ENCODE assay signal across 19 cellular contexts in genomic region chr12:47557401-47557800, GRCh38.
"Had no signal": no experiment of that assay in that cellular context is flagged by ENCODE, and none has a peak within 500 bp of the region (broad histone marks: within the 10 kb centered on the region; RNA-seq: fewer than 3 reads in every experiment).

No MANE protein-coding gene starts in this region.

- DNase-seq: activated CD4-positive, alpha-beta T cell treated with anti-CD3 and anti-CD28 coated beads for 48 hours; activated CD4-positive, CD25-positive, alpha-beta regulatory T cell; activated CD8-positive, alpha-beta T cell treated with anti-CD3 and anti-CD28 coated beads for 36 hours; activated naive CD4-positive, alpha-beta T cell treated with Interleukin-2 at 50 U/mL for 16 hours; activated naive CD8-positive, alpha-beta T cell treated with anti-CD3 and anti-CD28 coated beads, Interleukin-2, amount 10 ng/mL, durations not matched to agents 7 days and 5 days; activated T-cell treated with anti-CD3 and anti-CD28 coated beads, Interleukin-2, amount 50 U/mL, for 1 hour; effector CD8-positive, alpha-beta T cell; gastrocnemius medialis; heart left ventricle; kidney glomerular epithelial cell; pancreas; stimulated activated naive CD4-positive, alpha-beta T cell; T-helper 1 cell; T-helper 9 cell; tibial artery had no signal

- ATAC-seq: activated CD8-positive, alpha-beta T cell treated with anti-CD3 and anti-CD28 coated beads for 36 hours; gastrocnemius medialis; heart left ventricle; natural killer cell treated with Interleukin-12 subunit alpha and Interleukin-12 subunit beta and Interleukin-15 and Interleukin-18, amount 100 ng/mL, for 72 hours; pancreas; SK-N-SH treated with all-trans-retinoic acid at 6 μM for 48 hours had no signal

- H3K27ac Mint-ChIP-seq: activated CD8-positive, alpha-beta T cell treated with anti-CD3 and anti-CD28 coated beads for 36 hours; activated naive CD8-positive, alpha-beta T cell treated with anti-CD3 and anti-CD28 coated beads, Interleukin-2, amount 10 ng/mL, durations not matched to agents 7 days and 5 days; activated T-helper 17 cell treated with anti-CD3 and anti-CD28 coated beads, Interleukin-2, amount 50 U/mL, for 72 hours; natural killer cell treated with Interleukin-12 subunit alpha and Interleukin-12 subunit beta and Interleukin-15 and Interleukin-18, amount 100 ng/mL, for 72 hours had no signal

- H3K4me3 ChIP-seq: gastrocnemius medialis, heart left ventricle, pancreas, tibial artery had no signal

- H3K27ac ChIP-seq: gastrocnemius medialis, neutrophil, pancreas, tibial artery had no signal

- H3K36me3 ChIP-seq: gastrocnemius medialis, heart left ventricle, neutrophil, pancreas, tibial artery had no signal

- H3K9me3 ChIP-seq: gastrocnemius medialis, neutrophil, pancreas had no signal

- H3K4me1 ChIP-seq: gastrocnemius medialis, heart left ventricle, pancreas, tibial artery had no signal

- H3K27me3 ChIP-seq: gastrocnemius medialis, heart left ventricle, neutrophil, pancreas, tibial artery had no signal

- H3K4me3 Mint-ChIP-seq: activated CD8-positive, alpha-beta T cell treated with anti-CD3 and anti-CD28 coated beads for 36 hours; activated naive CD8-positive, alpha-beta T cell treated with anti-CD3 and anti-CD28 coated beads, Interleukin-2, amount 10 ng/mL, durations not matched to agents 7 days and 5 days; activated T-helper 17 cell treated with anti-CD3 and anti-CD28 coated beads, Interleukin-2, amount 50 U/mL, for 72 hours; natural killer cell treated with Interleukin-12 subunit alpha and Interleukin-12 subunit beta and Interleukin-15 and Interleukin-18, amount 100 ng/mL, for 72 hours had no signal
